21 cellular contexts compared by ENCODE assay signal in genomic region chrX:12010436-12010835, GRCh38.
DNase-seq lines count a peak whose midpoint lies in the region; ATAC-seq, FAIRE-seq and TF ChIP-seq lines count a peak whose summit lies in the region.
"Had no signal": no experiment of that assay in that cellular context is flagged by ENCODE, and none has a peak within 500 bp of the region (broad histone marks: within the 10 kb centered on the region; RNA-seq: fewer than 3 reads in every experiment).

No MANE protein-coding gene starts in this region.

- no peak for TF ChIP-seq RAD21 in K562 (CRISPR knock-in tag; conservative IDR thresholded peaks at IDR 0.05 in 1 of 2, IDR thresholded peaks at IDR 0.05 in 1 of 2)

- no peak for TF ChIP-seq POLR2A in K562 (conservative IDR thresholded peaks at IDR 0.05)

- H3K9ac ChIP-seq in K562 (ENCODE audit: insufficient read depth in 1 of 2, low read depth in 2 of 2, low read length in 2 of 2), result no peak overlapping the region
- H3K9ac ChIP-seq: BLaER1 treated with 17β-estradiol and CSF1 and Interleukin-3, amounts not matched to agents 10 nM and 100 nM had no signal

- DNase-seq in RWPE2 (ENCODE audit: low spot score) (no peak), K562 (ENCODE audit: extremely low read depth in 1 of 4, low spot score in 3 of 4) (no peak)
- DNase-seq: ACHN; AML-193; BE2C; CD4-positive, alpha-beta T cell; CD8-positive, alpha-beta memory T cell; DMS 273 treated with DMSO at 0.1 percent for 48 hours; DMS79; GDM1; GOT3 had no signal

- ATAC-seq in RWPE2 (ENCODE audit: low read depth) (no peak), K562 (no peak), GM21390 (IDR thresholded peaks at IDR 0.05; ENCODE audit: unreplicated experiment) (no peak), HG03571 (IDR thresholded peaks at IDR 0.05; ENCODE audit: unreplicated experiment) (no peak), HG02852 (IDR thresholded peaks at IDR 0.05; ENCODE audit: unreplicated experiment) (no peak)

- H3K27ac ChIP-seq in ACC112 (ENCODE audit: low read depth, low read length) (peak overlapping the region; percentile 10; the same call in 1 of the 2 replicates), RWPE2 (ENCODE audit: poor library complexity, severe bottlenecking) (peak overlapping the region; percentile 73), K562 (ENCODE audit: extremely low read depth, low read depth, low read length) (no peak overlapping the region)
- H3K27ac ChIP-seq: BLaER1 treated with 17β-estradiol and CSF1 and Interleukin-3, amounts not matched to agents 10 nM and 100 nM had no signal

- H3K79me2 ChIP-seq in ACC112 (ENCODE audit: control insufficient read depth, insufficient read depth, low read length, unreplicated experiment) (no peaks in the 10 kb centered on the region), K562 (ENCODE audit: control insufficient read depth, insufficient read depth, low read length) (no peaks in the 10 kb centered on the region)

- no peaks in the 10 kb centered on the region for H3K9me1 ChIP-seq in K562 (ENCODE audit: control insufficient read depth, insufficient read depth, low read length)

- H3K4me1 ChIP-seq in ACC112 (ENCODE audit: control insufficient read depth, insufficient read depth, low read length, unreplicated experiment) (peaks cover 30% of the 10 kb centered on the region), RWPE2 (ENCODE audit: insufficient read depth, poor library complexity, severe bottlenecking) (peaks cover 29% of the 10 kb centered on the region), K562 (replicated peaks in 1 of 2; ENCODE audit: control insufficient read depth in 2 of 2, insufficient read depth in 2 of 2, low read length in 2 of 2) (no peaks in the 10 kb centered on the region)
- H3K4me1 ChIP-seq: BE2C had no signal

- H3K27me3 ChIP-seq in ACC112 (ENCODE audit: insufficient read depth, low read length) (no peaks in the 10 kb centered on the region), RWPE2 (ENCODE audit: insufficient read depth, poor library complexity, severe bottlenecking) (no peaks in the 10 kb centered on the region), K562 (ENCODE audit: control insufficient read depth in 2 of 2, insufficient read depth in 2 of 2, low read length in 2 of 2) (no peaks in the 10 kb centered on the region)
- H3K27me3 ChIP-seq: BE2C had no signal

- in situ Hi-C loops in K562 (cut with MboI), result no loop called here

- H3K4me3 ChIP-seq in ACC112 (ENCODE audit: low read depth, low read length), result no peak overlapping the region
- no peak overlapping the region for H3K4me3 ChIP-seq in RWPE2 (ENCODE audit: severe bottlenecking)
- H3K4me3 ChIP-seq in K562, result no peak overlapping the region
- H3K4me3 ChIP-seq: BLaER1 treated with 17β-estradiol and CSF1 and Interleukin-3, amounts not matched to agents 10 nM and 100 nM; HAP-1 had no signal

- intact Hi-C loops in K562 (cut with micrococcal nuclease), result no loop called here

- H2AFZ ChIP-seq in ACC112 (ENCODE audit: low read length, unreplicated experiment) (no peak overlapping the region), K562 (ENCODE audit: low read depth, low read length) (no peak overlapping the region)

- no peak for TF ChIP-seq CTCF in RWPE2 (IDR thresholded peaks at IDR 0.05; ENCODE audit: poor library complexity, severe bottlenecking)
- TF ChIP-seq CTCF in K562 (IDR thresholded peaks at IDR 0.05 in 2 of 3, conservative IDR thresholded peaks at IDR 0.05 in 1 of 3; ENCODE audit: insufficient read depth in 2 of 3, low read depth in 1 of 3, low read length in 3 of 3), result no peak

- H4K20me1 ChIP-seq in K562 (replicated peaks; ENCODE audit: control insufficient read depth, insufficient read depth, low read length), result no peaks in the 10 kb centered on the region
- H4K20me1 ChIP-seq: BLaER1 treated with 17β-estradiol and CSF1 and Interleukin-3, amounts not matched to agents 10 nM and 100 nM had no signal

- TF ChIP-seq EP300 in K562 (IDR thresholded peaks at IDR 0.05; ENCODE audit: low read length), result no peak

- WGBS in K562 (ENCODE audit: insufficient coverage, low coverage, missing lambda C conversion rate), result 0% methylated on average over 1 of the region's 1 CpG

- H3K9me3 ChIP-seq in RWPE2 (ENCODE audit: severe bottlenecking), result no peaks in the 10 kb centered on the region
- H3K9me3 ChIP-seq in K562 (replicated peaks; ENCODE audit: control insufficient read depth, insufficient read depth, low read depth, low read length), result no peaks in the 10 kb centered on the region
- H3K9me3 ChIP-seq: BE2C, HAP-1 had no signal

- H3K4me2 ChIP-seq in K562 (ENCODE audit: insufficient read depth, low read length), result no peak overlapping the region
- H3K4me2 ChIP-seq: BLaER1 treated with 17β-estradiol and CSF1 and Interleukin-3, amounts not matched to agents 10 nM and 100 nM had no signal

- CTCF ChIA-PET in K562 (lab: Yijun Ruan, JAX; ENCODE audit: low intra/inter-chr PET ratio), result no interaction called here

- POLR2A ChIA-PET in K562 (lab: Yijun Ruan, JAX), result no interaction called here

- FAIRE-seq in K562 (lab: Jason Lieb, UNC), result no peak
- FAIRE-seq: D721Med, GM12891, GM18507, H54 had no signal

- BruUV-seq in K562 (replicated peaks; lab: Mats Ljungman, UMichigan), result no TSS peak

- H3K36me3 ChIP-seq in ACC112 (ENCODE audit: insufficient read depth, low read length) (no peaks in the 10 kb centered on the region), RWPE2 (ENCODE audit: low read depth) (no peaks in the 10 kb centered on the region), K562 (ENCODE audit: control insufficient read depth, insufficient read depth, low read length) (no peaks in the 10 kb centered on the region)
- H3K36me3 ChIP-seq: BE2C; BLaER1 treated with 17β-estradiol and CSF1 and Interleukin-3, amounts not matched to agents 10 nM and 100 nM; HAP-1 had no signal

TF ChIP-seq in K562, 482 proteins besides CTCF, POLR2A, EP300 and RAD21 (continues in another document):
- TF ChIP-seq ZBTB40 (IDR thresholded peaks at IDR 0.05), result peak; percentile 53; the same call in 1 of the 2 replicates
- no peak for TF ChIP-seq ZBTB40 (CRISPR knock-in tag; IDR thresholded peaks at IDR 0.05)
